Comparison of ENCODE assay signal across 7 cellular contexts in genomic region chr7:100555153-100555552, GRCh38. TPM values are rescaled to one million over a fixed set of nuclear protein-coding genes. Genes with fewer than 3 reads are reported as not detected.
DNase-seq lines count a peak whose midpoint lies in the region; ATAC-seq and TF ChIP-seq lines count a peak whose summit lies in the region.
"Not testable (repeated sequence)": the region's sequence is repeated elsewhere in the genome, so short reads cannot be mapped to it uniquely, and the experiment has no call there.
"Had no signal": no experiment of that assay in that cellular context is flagged by ENCODE, and none has a peak within 500 bp of the region (broad histone marks: within the 10 kb centered on the region; RNA-seq: fewer than 3 reads in every experiment).

No MANE protein-coding gene starts in this region.

- peaks cover 22% of the 10 kb centered on the region for H3K4me1 Mint-ChIP-seq in CD4-positive, alpha-beta T cell (ENCODE audit: low read depth)
- peaks cover 15 to 24% (median 19%) of the 10 kb centered on the region in 3 donors for H3K4me1 Mint-ChIP-seq in T-cell
- H3K4me1 Mint-ChIP-seq in activated CD8-positive, alpha-beta memory T cell treated with anti-CD3 and anti-CD28 coated beads, Interleukin-2, amount 10 ng/mL, durations not matched to agents 7 days and 5 days, result peaks cover 34% of the 10 kb centered on the region
- H3K4me1 Mint-ChIP-seq in activated naive CD8-positive, alpha-beta T cell (ENCODE audit: low read depth), result not testable (repeated sequence)
- H3K4me1 Mint-ChIP-seq in naive thymus-derived CD4-positive, alpha-beta T cell, result peaks cover 12 to 23% (median 18%) of the 10 kb centered on the region in 7 donors

- H3K9me3 Mint-ChIP-seq in CD4-positive, alpha-beta T cell; T-cell; activated CD8-positive, alpha-beta memory T cell treated with anti-CD3 and anti-CD28 coated beads, Interleukin-2, amount 10 ng/mL, durations not matched to agents 7 days and 5 days (ENCODE audit: low read depth); activated naive CD8-positive, alpha-beta T cell (ENCODE audit: low read depth); naive thymus-derived CD4-positive, alpha-beta T cell: not testable (repeated sequence)

- H3K36me3 ChIP-seq in naive thymus-derived CD4-positive, alpha-beta T cell (ENCODE audit: control insufficient read depth in 2 of 3, insufficient read depth in 3 of 3, low read length in 3 of 3), result peaks cover 6 to 52% (median 19%) of the 10 kb centered on the region in 3 experiments

- not testable (repeated sequence) for H3K9me3 ChIP-seq in CD4-positive, alpha-beta T cell (ENCODE audit: control insufficient read depth, low read length); naive thymus-derived CD4-positive, alpha-beta T cell (ENCODE audit: control insufficient read depth in 2 of 3, low read length in 3 of 3)

- H3K27me3 ChIP-seq in CD4-positive, alpha-beta T cell (ENCODE audit: control insufficient read depth, insufficient read depth, low read length); naive thymus-derived CD4-positive, alpha-beta T cell (ENCODE audit: control insufficient read depth in 2 of 2, insufficient read depth in 2 of 2, low read length in 2 of 2): not testable (repeated sequence)

- intact Hi-C loops in CD4-positive, alpha-beta T cell (cut with DNase I, micrococcal nuclease); naive thymus-derived CD4-positive, alpha-beta T cell (cut with micrococcal nuclease): not testable (repeated sequence)

- not testable (repeated sequence) for H3K4me3 Mint-ChIP-seq in CD4-positive, alpha-beta T cell; T-cell; activated CD8-positive, alpha-beta memory T cell treated with anti-CD3 and anti-CD28 coated beads, Interleukin-2, amount 10 ng/mL, durations not matched to agents 7 days and 5 days; activated naive CD8-positive, alpha-beta T cell; naive thymus-derived CD4-positive, alpha-beta T cell

- not testable (repeated sequence) for ATAC-seq in CD4-positive, alpha-beta T cell (ENCODE audit: poor library complexity); T-cell (replicated peaks in 1 of 4); activated CD8-positive, alpha-beta memory T cell treated with anti-CD3 and anti-CD28 coated beads, Interleukin-2, amount 10 ng/mL, durations not matched to agents 7 days and 5 days; naive thymus-derived CD4-positive, alpha-beta T cell

- peaks cover 69% of the 10 kb centered on the region for H3K36me3 Mint-ChIP-seq in CD4-positive, alpha-beta T cell (ENCODE audit: low read depth)
- peaks cover 37% of the 10 kb centered on the region for H3K36me3 Mint-ChIP-seq in T-cell
- peaks cover 46% of the 10 kb centered on the region for H3K36me3 Mint-ChIP-seq in activated CD8-positive, alpha-beta memory T cell treated with anti-CD3 and anti-CD28 coated beads, Interleukin-2, amount 10 ng/mL, durations not matched to agents 7 days and 5 days
- H3K36me3 Mint-ChIP-seq in activated naive CD8-positive, alpha-beta T cell, result peaks cover 12% of the 10 kb centered on the region
- peaks cover 9 to 37% (median 23%) of the 10 kb centered on the region in 5 donors for H3K36me3 Mint-ChIP-seq in naive thymus-derived CD4-positive, alpha-beta T cell

- CTCF ChIA-PET in CD4-positive, alpha-beta T cell (lab: Charles Lee), result interaction anchor here (0.7 to 1.7 kb wide), 3 partner anchors 10 to 50 kb away, joined by 3 to 4 read pairs (median 3); no protein-coding TSS in a partner anchor
- CTCF ChIA-PET in T-cell (lab: Charles Lee), result interaction anchor here (0.6 to 0.7 kb wide), 9 partner anchors 8 to 735 kb away, joined by 3 to 7 read pairs (median 5); no protein-coding TSS in a partner anchor
- CTCF ChIA-PET in activated CD8-positive, alpha-beta memory T cell treated with anti-CD3 and anti-CD28 coated beads, Interleukin-2, amount 10 ng/mL, durations not matched to agents 7 days and 5 days (lab: Charles Lee), result interaction anchor here (0.8 to 8.3 kb wide), 9 partner anchors 8 to 297 kb away, joined by 3 to 158 read pairs (median 5); partner anchors contain the start of genes FBXO24, NYAP1 and TSC22D4
- CTCF ChIA-PET in naive thymus-derived CD4-positive, alpha-beta T cell (lab: Charles Lee), result interaction anchor here (0.6 to 1.7 kb wide), 7 partner anchors 29 to 86 kb away, joined by 3 to 7 read pairs (median 3); no protein-coding TSS in a partner anchor

- H3K4me3 ChIP-seq in epithelial cell of esophagus (ENCODE audit: low read length); naive thymus-derived CD4-positive, alpha-beta T cell (ENCODE audit: low read length): not testable (repeated sequence)

- not testable (repeated sequence) for TF ChIP-seq CTCF in CD4-positive, alpha-beta T cell (IDR thresholded peaks at IDR 0.05); epithelial cell of esophagus (IDR thresholded peaks at IDR 0.05; ENCODE audit: insufficient read depth, low read depth, low read length, missing control alignments)

- peaks cover 6 to 15% of the 10 kb centered on the region in 2 donors for H3K4me1 ChIP-seq in naive thymus-derived CD4-positive, alpha-beta T cell (ENCODE audit: control insufficient read depth in 2 of 2, insufficient read depth in 2 of 2, low read length in 2 of 2)

- POLR2A ChIA-PET in CD4-positive, alpha-beta T cell (lab: Charles Lee), result interaction anchor here (1.0 kb wide), 1 partner anchor 61 kb away, joined by 3 read pairs; no protein-coding TSS in a partner anchor
- POLR2A ChIA-PET in T-cell (lab: Charles Lee), result interaction anchor here in 1 of 2 donors (0.5 to 0.7 kb wide), 3 partner anchors 10 to 660 kb away, joined by 3 to 7 read pairs (median 5); no protein-coding TSS in a partner anchor
- POLR2A ChIA-PET in naive thymus-derived CD4-positive, alpha-beta T cell (lab: Charles Lee), result interaction anchor here (1.0 to 2.5 kb wide), 6 partner anchors 9 to 85 kb away, joined by 3 to 7 read pairs (median 4); partner anchors contain the start of gene FBXO24

- DNase-seq in CD4-positive, alpha-beta T cell; T-cell; activated CD8-positive, alpha-beta memory T cell treated with anti-CD3 and anti-CD28 coated beads, Interleukin-2, amount 10 ng/mL, durations not matched to agents 7 days and 5 days; naive thymus-derived CD4-positive, alpha-beta T cell: not testable (repeated sequence)
- DNase-seq in epithelial cell of esophagus (ENCODE audit: low read depth), result peak; percentile 65

- H3K27ac Mint-ChIP-seq in CD4-positive, alpha-beta T cell, result peak overlapping the region; percentile 46
- peak overlapping the region; percentile 67 to 77 for H3K27ac Mint-ChIP-seq in T-cell
- H3K27ac Mint-ChIP-seq in activated CD8-positive, alpha-beta memory T cell treated with anti-CD3 and anti-CD28 coated beads, Interleukin-2, amount 10 ng/mL, durations not matched to agents 7 days and 5 days, result peak overlapping the region; percentile 56
- H3K27ac Mint-ChIP-seq in activated naive CD8-positive, alpha-beta T cell, result peak overlapping the region; percentile 55
- H3K27ac Mint-ChIP-seq in naive thymus-derived CD4-positive, alpha-beta T cell, result peak overlapping the region in 5 of 9 donors; percentile 31 to 78 (median 60)

- not testable (repeated sequence) for H3K27ac ChIP-seq in CD4-positive, alpha-beta T cell (ENCODE audit: low read depth, low read length); naive thymus-derived CD4-positive, alpha-beta T cell (ENCODE audit: low read depth, low read length)

- H3K27me3 Mint-ChIP-seq in CD4-positive, alpha-beta T cell; T-cell; activated CD8-positive, alpha-beta memory T cell treated with anti-CD3 and anti-CD28 coated beads, Interleukin-2, amount 10 ng/mL, durations not matched to agents 7 days and 5 days; activated naive CD8-positive, alpha-beta T cell; naive thymus-derived CD4-positive, alpha-beta T cell: not testable (repeated sequence)

RNA-seq across cellular contexts. Expression of gene AGFG2, which starts 16.1 kb away (rescaled TPM):
- total RNA-seq in CD4-positive, alpha-beta T cell, result 1 to 10 TPM; 6.6 to 9.9 TPM
- total RNA-seq in T-cell, result 10 to 100 TPM; 26.2 to 54.6 (median 40.2) TPM
- total RNA-seq in activated CD8-positive, alpha-beta memory T cell treated with anti-CD3 and anti-CD28 coated beads, Interleukin-2, amount 10 ng/mL, durations not matched to agents 7 days and 5 days, result 10 to 100 TPM; 61.4 to 82.5 TPM
- 10 to 100 TPM; 15.8 to 42.4 (median 23.3) TPM for total RNA-seq in naive thymus-derived CD4-positive, alpha-beta T cell
- 1 to 10 TPM; 5.7 to 9.8 TPM for polyA plus RNA-seq in naive thymus-derived CD4-positive, alpha-beta T cell

RNA-seq across cellular contexts. Expression of gene SAP25, which starts 18.5 kb away (rescaled TPM):
- total RNA-seq in CD4-positive, alpha-beta T cell, result 10 to 100 TPM; 52.0 to 53.4 TPM
- total RNA-seq in T-cell, result 100 to 1,000 TPM in 3 of 5 donors, 10 to 100 TPM in 2; 61.2 to 129 (median 107) TPM
- total RNA-seq in activated CD8-positive, alpha-beta memory T cell treated with anti-CD3 and anti-CD28 coated beads, Interleukin-2, amount 10 ng/mL, durations not matched to agents 7 days and 5 days, result 10 to 100 TPM; 18.2 to 26.3 TPM
- total RNA-seq in naive thymus-derived CD4-positive, alpha-beta T cell, result 100 to 1,000 TPM in 2 of 5 experiments, 10 to 100 TPM in 3; 29.1 to 174 (median 71.3) TPM
- under 1 TPM in 1 of 2 donors, not detected in 1; 0.48 TPM for polyA plus RNA-seq in naive thymus-derived CD4-positive, alpha-beta T cell
- total RNA-seq: GM23248 had no signal
- polyA plus RNA-seq: GM23248 had no signal

RNA-seq across cellular contexts. Expression of gene LRCH4, which starts 30.8 kb away (rescaled TPM):
- 100 to 1,000 TPM; 313 to 317 TPM for total RNA-seq in CD4-positive, alpha-beta T cell
- total RNA-seq in T-cell, result 100 to 1,000 TPM; 328 to 377 (median 362) TPM
- 100 to 1,000 TPM; 155 to 178 TPM for total RNA-seq in activated CD8-positive, alpha-beta memory T cell treated with anti-CD3 and anti-CD28 coated beads, Interleukin-2, amount 10 ng/mL, durations not matched to agents 7 days and 5 days
- total RNA-seq in naive thymus-derived CD4-positive, alpha-beta T cell, result 100 to 1,000 TPM; 199 to 504 (median 407) TPM
- 100 to 1,000 TPM; 143 to 199 TPM for polyA plus RNA-seq in naive thymus-derived CD4-positive, alpha-beta T cell

RNA-seq across cellular contexts. Expression of gene FBXO24, which starts 31.0 kb away (rescaled TPM):
- under 1 TPM; 0.66 to 0.78 TPM for total RNA-seq in CD4-positive, alpha-beta T cell
- total RNA-seq in T-cell, result 1 to 10 TPM in 3 of 5 donors, under 1 TPM in 2; 0.70 to 1.7 (median 1.3) TPM
- 1 to 10 TPM in 1 of 2 experiments, under 1 TPM in 1; 0.80 to 1.3 TPM for total RNA-seq in activated CD8-positive, alpha-beta memory T cell treated with anti-CD3 and anti-CD28 coated beads, Interleukin-2, amount 10 ng/mL, durations not matched to agents 7 days and 5 days
- total RNA-seq in naive thymus-derived CD4-positive, alpha-beta T cell, result 1 to 10 TPM in 4 of 5 experiments, under 1 TPM in 1; 0.75 to 3.1 (median 1.7) TPM
- polyA plus RNA-seq in naive thymus-derived CD4-positive, alpha-beta T cell, result 1 to 10 TPM; 2.0 TPM

RNA-seq across cellular contexts. Expression of gene PCOLCE, which starts 47.0 kb away (rescaled TPM):
- 1 to 10 TPM; 6.7 to 7.5 TPM for total RNA-seq in CD4-positive, alpha-beta T cell
- 10 to 100 TPM in 3 of 5 donors, 1 to 10 TPM in 2; 5.4 to 14.0 (median 10.5) TPM for total RNA-seq in T-cell
- total RNA-seq in activated CD8-positive, alpha-beta memory T cell treated with anti-CD3 and anti-CD28 coated beads, Interleukin-2, amount 10 ng/mL, durations not matched to agents 7 days and 5 days, result 10 to 100 TPM in 1 of 2 experiments, 1 to 10 TPM in 1; 9.2 to 11.6 TPM
- 10 to 100 TPM in 1 of 5 experiments, 1 to 10 TPM in 4; 9.1 to 11.7 (median 9.5) TPM for total RNA-seq in naive thymus-derived CD4-positive, alpha-beta T cell
- polyA plus RNA-seq in naive thymus-derived CD4-positive, alpha-beta T cell, result under 1 TPM in 1 of 2 donors, not detected in 1; 0.64 TPM
